Comparison of ENCODE assay signal across 1 cellular context in the genomic region with DNA sequence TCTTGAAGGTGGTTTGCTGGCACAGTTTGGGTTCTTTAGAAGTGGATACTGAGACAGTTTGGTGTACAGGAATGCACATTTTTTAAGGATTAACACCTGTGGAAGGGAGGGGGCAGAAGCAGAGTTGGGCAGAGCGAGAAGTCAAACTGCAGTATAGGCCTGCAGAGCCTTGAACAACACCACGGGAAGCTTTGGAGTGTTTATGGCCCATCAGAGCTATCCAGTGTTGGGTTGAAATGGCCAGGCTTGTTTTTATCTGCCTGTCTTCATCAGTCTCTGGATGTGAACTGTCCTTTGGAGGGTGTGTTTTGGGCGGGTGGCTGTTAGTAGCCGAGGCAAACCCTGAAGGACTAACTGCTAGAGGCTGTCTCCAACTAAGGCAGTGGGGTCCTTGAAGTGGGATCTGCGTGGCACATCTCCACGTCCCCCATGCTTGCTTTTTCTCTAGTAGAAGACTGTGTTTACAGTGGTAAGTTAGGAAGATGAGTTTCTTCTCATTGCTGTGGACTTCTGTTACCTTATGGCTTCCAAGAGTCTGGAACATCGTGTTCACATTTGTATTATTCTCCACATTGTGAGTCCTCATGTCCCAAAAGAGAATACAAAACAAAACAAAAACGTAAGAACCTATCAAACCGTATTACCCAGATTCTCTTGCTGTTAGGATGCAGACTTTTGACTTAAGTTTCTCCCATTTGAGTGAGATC.
TF ChIP-seq lines count a peak whose summit lies in the region.

No MANE protein-coding gene starts in this region.

TF ChIP-seq in HepG2, 621 proteins besides CTCF, POLR2A, EP300 and RAD21:
- no peak for TF ChIP-seq TSC22D2 (CRISPR knock-in tag; IDR thresholded peaks at IDR 0.05; ENCODE audit: borderline replicate concordance)
- TF ChIP-seq MTA3 (CRISPR knock-in tag; IDR thresholded peaks at IDR 0.05), result no peak
- TF ChIP-seq, protein P1, sequence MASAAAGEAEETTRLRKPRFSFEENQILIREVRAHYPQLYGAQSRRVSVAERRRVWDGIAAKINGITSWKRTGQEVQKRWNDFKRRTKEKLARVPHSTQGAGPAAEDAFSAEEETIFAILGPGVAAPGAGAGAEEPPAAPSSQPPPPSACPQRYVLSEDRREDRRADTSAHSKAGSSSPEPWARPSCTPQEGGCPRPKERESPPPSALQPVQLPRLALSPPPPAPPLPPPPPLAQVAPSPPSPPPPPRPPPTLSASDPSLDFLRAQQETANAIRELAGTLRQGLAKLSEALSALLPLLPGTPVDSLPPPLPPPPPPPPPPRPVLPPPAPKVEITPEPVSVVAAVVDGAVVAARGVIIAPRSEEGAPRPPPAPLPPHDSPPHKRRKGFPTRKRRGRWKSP (CRISPR knock-in tag; IDR thresholded peaks at IDR 0.05), result no peak
- TF ChIP-seq, protein P2, sequence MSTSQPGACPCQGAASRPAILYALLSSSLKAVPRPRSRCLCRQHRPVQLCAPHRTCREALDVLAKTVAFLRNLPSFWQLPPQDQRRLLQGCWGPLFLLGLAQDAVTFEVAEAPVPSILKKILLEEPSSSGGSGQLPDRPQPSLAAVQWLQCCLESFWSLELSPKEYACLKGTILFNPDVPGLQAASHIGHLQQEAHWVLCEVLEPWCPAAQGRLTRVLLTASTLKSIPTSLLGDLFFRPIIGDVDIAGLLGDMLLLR (CRISPR knock-in tag; IDR thresholded peaks at IDR 0.05), result no peak
- no peak for TF ChIP-seq ZNF678 (CRISPR knock-in tag; IDR thresholded peaks at IDR 0.05)
- TF ChIP-seq ZNF570 (CRISPR knock-in tag; IDR thresholded peaks at IDR 0.05; ENCODE audit: borderline replicate concordance), result no peak
- TF ChIP-seq REPIN1 (CRISPR knock-in tag; IDR thresholded peaks at IDR 0.05; ENCODE audit: borderline replicate concordance, low read depth), result no peak
- TF ChIP-seq SETDB1 (CRISPR knock-in tag; IDR thresholded peaks at IDR 0.05; ENCODE audit: borderline replicate concordance), result no peak
- TF ChIP-seq, protein P3, sequence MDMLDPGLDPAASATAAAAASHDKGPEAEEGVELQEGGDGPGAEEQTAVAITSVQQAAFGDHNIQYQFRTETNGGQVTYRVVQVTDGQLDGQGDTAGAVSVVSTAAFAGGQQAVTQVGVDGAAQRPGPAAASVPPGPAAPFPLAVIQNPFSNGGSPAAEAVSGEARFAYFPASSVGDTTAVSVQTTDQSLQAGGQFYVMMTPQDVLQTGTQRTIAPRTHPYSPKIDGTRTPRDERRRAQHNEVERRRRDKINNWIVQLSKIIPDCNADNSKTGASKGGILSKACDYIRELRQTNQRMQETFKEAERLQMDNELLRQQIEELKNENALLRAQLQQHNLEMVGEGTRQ (IDR thresholded peaks at IDR 0.05; ENCODE audit: low read depth, low read length), result no peak
- TF ChIP-seq, protein P3 (CRISPR knock-in tag; IDR thresholded peaks at IDR 0.05; ENCODE audit: borderline replicate concordance), result no peak
- TF ChIP-seq PTBP1 (IDR thresholded peaks at IDR 0.05; ENCODE audit: low read depth, low read length, poor library complexity, severe bottlenecking), result no peak
- TF ChIP-seq, protein P4, sequence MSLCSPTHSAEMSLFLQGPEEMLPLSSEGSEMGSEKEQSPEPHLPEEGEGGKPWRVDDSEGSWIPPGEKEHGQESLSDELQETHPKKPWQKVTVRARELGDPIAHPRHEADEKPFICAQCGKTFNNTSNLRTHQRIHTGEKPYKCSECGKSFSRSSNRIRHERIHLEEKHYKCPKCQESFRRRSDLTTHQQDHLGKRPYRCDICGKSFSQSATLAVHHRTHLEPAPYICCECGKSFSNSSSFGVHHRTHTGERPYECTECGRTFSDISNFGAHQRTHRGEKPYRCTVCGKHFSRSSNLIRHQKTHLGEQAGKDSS (CRISPR knock-in tag; IDR thresholded peaks at IDR 0.05; ENCODE audit: borderline replicate concordance, low read depth), result no peak
- no peak for TF ChIP-seq MAZ (IDR thresholded peaks at IDR 0.05; ENCODE audit: borderline replicate concordance, low read depth, low read length)
- no peak for TF ChIP-seq MAZ (CRISPR knock-in tag; IDR thresholded peaks at IDR 0.05; ENCODE audit: low read depth)
- no peak for TF ChIP-seq ZNF776 (CRISPR knock-in tag; IDR thresholded peaks at IDR 0.05)
- TF ChIP-seq ELF1 (CRISPR knock-in tag; IDR thresholded peaks at IDR 0.05), result no peak
- TF ChIP-seq, protein P5, sequence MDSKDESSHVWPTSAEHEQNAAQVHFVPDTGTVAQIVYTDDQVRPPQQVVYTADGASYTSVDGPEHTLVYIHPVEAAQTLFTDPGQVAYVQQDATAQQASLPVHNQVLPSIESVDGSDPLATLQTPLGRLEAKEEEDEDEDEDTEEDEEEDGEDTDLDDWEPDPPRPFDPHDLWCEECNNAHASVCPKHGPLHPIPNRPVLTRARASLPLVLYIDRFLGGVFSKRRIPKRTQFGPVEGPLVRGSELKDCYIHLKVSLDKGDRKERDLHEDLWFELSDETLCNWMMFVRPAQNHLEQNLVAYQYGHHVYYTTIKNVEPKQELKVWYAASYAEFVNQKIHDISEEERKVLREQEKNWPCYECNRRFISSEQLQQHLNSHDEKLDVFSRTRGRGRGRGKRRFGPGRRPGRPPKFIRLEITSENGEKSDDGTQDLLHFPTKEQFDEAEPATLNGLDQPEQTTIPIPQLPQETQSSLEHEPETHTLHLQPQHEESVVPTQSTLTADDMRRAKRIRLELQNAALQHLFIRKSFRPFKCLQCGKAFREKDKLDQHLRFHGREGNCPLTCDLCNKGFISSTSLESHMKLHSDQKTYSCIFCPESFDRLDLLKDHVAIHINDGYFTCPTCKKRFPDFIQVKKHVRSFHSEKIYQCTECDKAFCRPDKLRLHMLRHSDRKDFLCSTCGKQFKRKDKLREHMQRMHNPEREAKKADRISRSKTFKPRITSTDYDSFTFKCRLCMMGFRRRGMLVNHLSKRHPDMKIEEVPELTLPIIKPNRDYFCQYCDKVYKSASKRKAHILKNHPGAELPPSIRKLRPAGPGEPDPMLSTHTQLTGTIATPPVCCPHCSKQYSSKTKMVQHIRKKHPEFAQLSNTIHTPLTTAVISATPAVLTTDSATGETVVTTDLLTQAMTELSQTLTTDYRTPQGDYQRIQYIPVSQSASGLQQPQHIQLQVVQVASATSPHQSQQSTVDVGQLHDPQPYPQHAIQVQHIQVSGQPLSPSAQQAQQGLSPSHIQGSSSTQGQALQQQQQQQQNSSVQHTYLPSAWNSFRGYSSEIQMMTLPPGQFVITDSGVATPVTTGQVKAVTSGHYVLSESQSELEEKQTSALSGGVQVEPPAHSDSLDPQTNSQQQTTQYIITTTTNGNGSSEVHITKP (CRISPR knock-in tag; IDR thresholded peaks at IDR 0.05; ENCODE audit: low read depth), result no peak
